ENCODE assay signal across 9 cellular contexts in genomic region chr18:46946656-46947282, GRCh38. TPM values are rescaled to one million over a fixed set of nuclear protein-coding genes. Genes with fewer than 3 reads are reported as not detected.
DNase-seq lines count a peak whose midpoint lies in the region; ATAC-seq, FAIRE-seq and TF ChIP-seq lines count a peak whose summit lies in the region.
"Had no signal": no experiment of that assay in that cellular context is flagged by ENCODE, and none has a peak within 500 bp of the region (broad histone marks: within the 10 kb centered on the region; RNA-seq: fewer than 3 reads in every experiment).

No MANE protein-coding gene starts in this region.

- no peaks in the 10 kb centered on the region for H3K27me3 ChIP-seq in endocrine pancreas (ENCODE audit: control insufficient read depth, insufficient read depth, low read length)
- no peaks in the 10 kb centered on the region for H3K27me3 ChIP-seq in Caco-2 (replicated peaks; ENCODE audit: control insufficient read depth, insufficient read depth, low read length)

- H3K4me1 Mint-ChIP-seq in memory B cell (no peaks in the 10 kb centered on the region), Caco-2 (ENCODE audit: low read depth, unreplicated experiment) (no peaks in the 10 kb centered on the region)

- H3K4me3 ChIP-seq in endocrine pancreas (ENCODE audit: control insufficient read depth, insufficient read depth, low read length) = peak overlapping the region; percentile 73
- H3K4me3 ChIP-seq in Caco-2 (ENCODE audit: low read depth, low read length) = no peak overlapping the region

- H3K27me3 Mint-ChIP-seq in memory B cell = peaks cover 7% of the 10 kb centered on the region
- peaks cover 2% of the 10 kb centered on the region for H3K27me3 Mint-ChIP-seq in Caco-2 (ENCODE audit: insufficient read depth, unreplicated experiment)

- no peak for TF ChIP-seq CTCF in Caco-2 (IDR thresholded peaks at IDR 0.05; ENCODE audit: insufficient read depth in 1 of 2, low read depth in 1 of 2, low read length in 1 of 2, severe bottlenecking in 1 of 2, unreplicated experiment in 1 of 2)

- no peak overlapping the region for H3K9ac ChIP-seq in endocrine pancreas (ENCODE audit: control insufficient read depth, insufficient read depth, low read length)

- DNase-seq in GM12891 (ENCODE audit: insufficient read length, low spot score) (peak; percentile 54), NCI-H2081 treated with DMSO at 0.1 percent for 48 hours (lab: John Stamatoyannopoulos, UW) (peak; percentile 70), memory B cell (ENCODE audit: low spot score in 2 of 2) (peak; percentile 41 to 56), Caco-2 (no peak)
- DNase-seq in activated CD4-positive, alpha-beta T cell treated with anti-CD3 and anti-CD28 coated beads, Interleukin-2, amount 50 U/mL, for 1 hour = peak; percentile 35
- DNase-seq in stimulated activated CD4-positive, alpha-beta T cell treated with anti-CD3 and anti-CD28 coated beads, TNF-alpha, amount 100 ng/mL, for 4 hours (ENCODE audit: low read depth in 3 of 3) = peak in 2 of 3 experiments; percentile 9 to 11

- H3K36me3 ChIP-seq in endocrine pancreas (ENCODE audit: control insufficient read depth, insufficient read depth, low read length) (no peaks in the 10 kb centered on the region), Caco-2 (ENCODE audit: control insufficient read depth, insufficient read depth, low read length) (no peaks in the 10 kb centered on the region)

- peak; percentile 85 for FAIRE-seq in GM12891 (lab: Jason Lieb, UNC)
- FAIRE-seq: colon had no signal

- H3K4me1 ChIP-seq in endocrine pancreas (ENCODE audit: control insufficient read depth, insufficient read depth, low read length) = no peaks in the 10 kb centered on the region
- no peaks in the 10 kb centered on the region for H3K4me1 ChIP-seq in Caco-2

- POLR2A ChIA-PET in Caco-2 (lab: Charles Lee) = no interaction called here

- H3K4me3 Mint-ChIP-seq in memory B cell (no peak overlapping the region), Caco-2 (ENCODE audit: unreplicated experiment) (no peak overlapping the region)

- H3K27ac Mint-ChIP-seq in memory B cell = no peak overlapping the region
- H3K27ac Mint-ChIP-seq in Caco-2 (ENCODE audit: unreplicated experiment) = no peak overlapping the region

- BruUV-seq in Caco-2 (replicated peaks; lab: Mats Ljungman, UMichigan) = no TSS peak

- peak; percentile 96 for ATAC-seq in HG02623 (IDR thresholded peaks at IDR 0.05; ENCODE audit: unreplicated experiment)
- ATAC-seq in memory B cell (ENCODE audit: low read depth) = peak; percentile 93

- H3K9me3 ChIP-seq in endocrine pancreas (ENCODE audit: control insufficient read depth, low read length) = no peaks in the 10 kb centered on the region
- H3K9me3 ChIP-seq in Caco-2 = no peaks in the 10 kb centered on the region

- no peak for TF ChIP-seq POLR2A in GM12891 (IDR thresholded peaks at IDR 0.05; ENCODE audit: low read depth, low read length)

- H3K9me3 Mint-ChIP-seq in memory B cell (no peaks in the 10 kb centered on the region), Caco-2 (ENCODE audit: unreplicated experiment) (no peaks in the 10 kb centered on the region)

- H3K36me3 Mint-ChIP-seq in memory B cell = no peaks in the 10 kb centered on the region
- H3K36me3 Mint-ChIP-seq in Caco-2 (ENCODE audit: insufficient read depth, unreplicated experiment) = no peaks in the 10 kb centered on the region

- CTCF ChIA-PET in Caco-2 (lab: Charles Lee) = interaction anchor here (1.1 kb wide), 1 partner anchor 9 kb away, joined by 3 read pairs; no protein-coding TSS in a partner anchor

- intact Hi-C loops in Caco-2 (cut with micrococcal nuclease; ENCODE audit: unreplicated experiment) = no loop called here

TF ChIP-seq in GM12891, 5 proteins besides CTCF, POLR2A, EP300 and RAD21:
- peak; percentile 23; the same call in 1 of the 2 replicates for TF ChIP-seq SPI1 (IDR thresholded peaks at IDR 0.05; ENCODE audit: low read depth, low read length)
- no peak for TF ChIP-seq TAF1 (IDR thresholded peaks at IDR 0.05; ENCODE audit: low read depth, low read length)
- peak; percentile 73; the same call in 1 of the 2 replicates for TF ChIP-seq POU2F2 (IDR thresholded peaks at IDR 0.05; ENCODE audit: low read depth, low read length)
- TF ChIP-seq POLR2AphosphoS5 (IDR thresholded peaks at IDR 0.05; ENCODE audit: low read depth, low read length) = no peak
- TF ChIP-seq PAX5 (IDR thresholded peaks at IDR 0.05; ENCODE audit: insufficient read depth, low read length, severe bottlenecking) = no peak

RNA-seq across cellular contexts. Expression of gene KATNAL2, which starts 29.4 kb away (rescaled TPM):
- polyA plus RNA-seq in GM12891 (2012; ENCODE audit: low read depth, missing spikeins) = 2.1 TPM
- not detected in 2 replicates for total RNA-seq in Caco-2 (2022)

RNA-seq across cellular contexts. Expression of gene PIAS2, which starts 29.5 kb away (rescaled TPM):
- 7.4 TPM for polyA plus RNA-seq in GM12891 (2012; ENCODE audit: low read depth, missing spikeins)
- 16.2 and 16.7 TPM in 2 replicates for total RNA-seq in Caco-2 (2022)

Comparison
In these comparisons a context has a peak if more than half of its experiments do, and no peak if none do; other contexts are left out.
1. DNase-seq: peak in GM12891 (single experiment), NCI-H2081 treated with DMSO at 0.1 percent for 48 hours (single experiment), activated CD4-positive, alpha-beta T cell treated with anti-CD3 and anti-CD28 coated beads, Interleukin-2, amount 50 U/mL, for 1 hour (single experiment), memory B cell (2 of 2) and stimulated activated CD4-positive, alpha-beta T cell treated with anti-CD3 and anti-CD28 coated beads, TNF-alpha, amount 100 ng/mL, for 4 hours (2 of 3); none in Caco-2 (0 of 2).